31 cellular contexts compared by ENCODE assay signal in genomic region chr19:2482354-2483038, GRCh38.
"Had no signal": no experiment of that assay in that cellular context is flagged by ENCODE, and none has a peak within 500 bp of the region (broad histone marks: within the 10 kb centered on the region; RNA-seq: fewer than 3 reads in every experiment).

No MANE protein-coding gene starts in this region.

- H3K27ac Mint-ChIP-seq: activated CD8-positive, alpha-beta T cell treated with anti-CD3 and anti-CD28 coated beads for 36 hours; activated T-helper 17 cell treated with anti-CD3 and anti-CD28 coated beads, Interleukin-2, amount 50 U/mL, for 72 hours; dendritic cell treated with granulocyte-macrophage colony-stimulating factor and Interleukin-4, amounts not matched to agents 40 ng/mL and 50 ng/mL, for 4 days; endodermal cell had no signal

- H3K4me3 ChIP-seq: coronary artery, dorsolateral prefrontal cortex, heart left ventricle had no signal

- H3K4me3 Mint-ChIP-seq: activated CD8-positive, alpha-beta T cell treated with anti-CD3 and anti-CD28 coated beads for 36 hours; activated naive CD8-positive, alpha-beta T cell; activated T-cell treated with anti-CD3 and anti-CD28 coated beads, Interleukin-2, amount 50 U/mL, for 4 hours; activated T-helper 17 cell treated with anti-CD3 and anti-CD28 coated beads, Interleukin-2, amount 50 U/mL, for 72 hours; central memory CD8-positive, alpha-beta T cell; dendritic cell treated with granulocyte-macrophage colony-stimulating factor and Interleukin-4, amounts not matched to agents 40 ng/mL and 50 ng/mL, for 4 days; endodermal cell had no signal

- FAIRE-seq: astrocyte, bronchial epithelial cell, frontal cortex had no signal

- H3K27me3 ChIP-seq: brain microvascular endothelial cell, dorsolateral prefrontal cortex, heart left ventricle had no signal

- H3K27me3 Mint-ChIP-seq: activated naive CD8-positive, alpha-beta T cell; activated T-helper 17 cell treated with anti-CD3 and anti-CD28 coated beads, Interleukin-2, amount 50 U/mL, for 72 hours; central memory CD8-positive, alpha-beta T cell had no signal

- H3K27ac ChIP-seq: brain microvascular endothelial cell, coronary artery, dorsolateral prefrontal cortex, heart left ventricle had no signal

- ATAC-seq: activated CD8-positive, alpha-beta T cell treated with anti-CD3 and anti-CD28 coated beads for 36 hours; activated T-cell treated with anti-CD3 and anti-CD28 coated beads, Interleukin-2, amount 50 U/mL, for 4 hours; activated T-helper 17 cell treated with anti-CD3 and anti-CD28 coated beads, Interleukin-2, amount 50 U/mL, for 72 hours; esophagus mucosa; heart left ventricle had no signal

- DNase-seq: activated CD4-positive, alpha-beta T cell treated with anti-CD3 and anti-CD28 coated beads for 4 hours; activated CD4-positive, alpha-beta T cell treated with anti-CD3 and anti-CD28 coated beads, Interleukin-2, amount 50 U/mL, for 1 hour; activated CD4-positive, alpha-beta T cell treated with anti-CD3 and anti-CD28 coated beads, Interleukin-2, amount 50 U/mL, for 48 hours; activated CD4-positive, CD25-positive, alpha-beta regulatory T cell; activated CD4-positive, CD25-positive, alpha-beta regulatory T cell treated with anti-CD3 and anti-CD28 coated beads, Interleukin-2, amount 50 U/mL, for 72 hours; activated CD8-positive, alpha-beta memory T cell treated with anti-CD3 and anti-CD28 coated beads for 24 hours; activated CD8-positive, alpha-beta T cell treated with anti-CD3 and anti-CD28 coated beads for 36 hours; activated effector memory CD4-positive, alpha-beta T cell treated with Interleukin-2 at 50 U/mL for 16 hours; activated gamma-delta T cell treated with Interleukin-2 at 50 U/mL for 16 hours; activated naive CD4-positive, alpha-beta T cell treated with anti-CD3 and anti-CD28 coated beads, Interleukin-2, amount 50 U/mL, for 16 hours; activated naive CD4-positive, alpha-beta T cell treated with Interleukin-2 at 50 U/mL for 16 hours; activated T-cell treated with anti-CD3 and anti-CD28 coated beads, Interleukin-2, amount 50 U/mL, for 4 hours; amniotic stem cell; anterior cingulate cortex; brain microvascular endothelial cell; dorsolateral prefrontal cortex; effector memory CD4-positive, alpha-beta T cell; foreskin fibroblast; glutamatergic neuron; heart left ventricle; T-helper 2 cell had no signal
